In genomic region chr12:29030006-29030405, GRCh38 we compare ENCODE assay signal across 31 cellular contexts.
"Had no signal": no experiment of that assay in that cellular context is flagged by ENCODE, and none has a peak within 500 bp of the region (broad histone marks: within the 10 kb centered on the region; RNA-seq: fewer than 3 reads in every experiment).

No MANE protein-coding gene starts in this region.

- H3K36me3 Mint-ChIP-seq: activated naive CD4-positive, alpha-beta T cell treated with anti-CD3 and anti-CD28 coated beads, Interleukin-2, amount 50 U/mL, for 24 hours; activated naive CD8-positive, alpha-beta T cell treated with anti-CD3 and anti-CD28 coated beads for 36 hours; WTC11 had no signal

- H3K4me1 Mint-ChIP-seq: activated CD4-positive, alpha-beta memory T cell treated with anti-CD3 and anti-CD28 coated beads, Interleukin-2, amount 10 ng/mL, durations not matched to agents 7 days and 5 days; endodermal cell; WTC11 had no signal

- H3K4me3 ChIP-seq: adrenal gland, body of pancreas, cardiac muscle cell, colonic mucosa, dorsolateral prefrontal cortex, esophagus muscularis mucosa had no signal

- H3K4me3 Mint-ChIP-seq: activated CD4-positive, alpha-beta memory T cell treated with anti-CD3 and anti-CD28 coated beads, Interleukin-2, amount 10 ng/mL, durations not matched to agents 7 days and 5 days; activated CD4-positive, alpha-beta T cell treated with anti-CD3 and anti-CD28 coated beads, Interleukin-2, amount 10 ng/mL, durations not matched to agents 7 days and 5 days; activated naive CD4-positive, alpha-beta T cell treated with anti-CD3 and anti-CD28 coated beads for 36 hours; activated naive CD4-positive, alpha-beta T cell treated with anti-CD3 and anti-CD28 coated beads, Interleukin-2, amount 50 U/mL, for 24 hours; activated naive CD8-positive, alpha-beta T cell treated with anti-CD3 and anti-CD28 coated beads for 36 hours; activated naive CD8-positive, alpha-beta T cell treated with anti-CD3 and anti-CD28 coated beads, Interleukin-2, amount 50 U/mL, for 24 hours; activated T-cell treated with anti-CD3 and anti-CD28 coated beads, Interleukin-2, amount 50 U/mL, for 4 hours; dendritic cell treated with granulocyte-macrophage colony-stimulating factor and Interleukin-4, amounts not matched to agents 40 ng/mL and 50 ng/mL, for 4 days; endodermal cell; WTC11 had no signal

- H3K27ac ChIP-seq: adrenal gland, body of pancreas, cardiac muscle cell, colonic mucosa, dorsolateral prefrontal cortex, esophagus muscularis mucosa, VCaP had no signal

- H3K9me3 ChIP-seq: adrenal gland, body of pancreas, colonic mucosa, esophagus muscularis mucosa had no signal

- H3K27ac Mint-ChIP-seq: activated CD4-positive, alpha-beta memory T cell treated with anti-CD3 and anti-CD28 coated beads, Interleukin-2, amount 10 ng/mL, durations not matched to agents 7 days and 5 days; activated CD4-positive, alpha-beta T cell treated with anti-CD3 and anti-CD28 coated beads, Interleukin-2, amount 10 ng/mL, durations not matched to agents 7 days and 5 days; activated naive CD4-positive, alpha-beta T cell treated with anti-CD3 and anti-CD28 coated beads for 36 hours; activated naive CD4-positive, alpha-beta T cell treated with anti-CD3 and anti-CD28 coated beads, Interleukin-2, amount 50 U/mL, for 24 hours; activated naive CD8-positive, alpha-beta T cell treated with anti-CD3 and anti-CD28 coated beads for 36 hours; activated naive CD8-positive, alpha-beta T cell treated with anti-CD3 and anti-CD28 coated beads, Interleukin-2, amount 50 U/mL, for 24 hours; activated T-helper 2 cell treated with anti-CD3 and anti-CD28 coated beads, Interferon-gamma antibody, Interleukin-2, Interleukin-4, amounts not matched to agents 10 μg/mL and 5 μg/mL and 100 μg/mL, durations not matched to agents 14 hours and 24 hours and 36 hours; dendritic cell treated with granulocyte-macrophage colony-stimulating factor and Interleukin-4, amounts not matched to agents 40 ng/mL and 50 ng/mL, for 4 days; endodermal cell; WTC11 had no signal

- DNase-seq: activated CD4-positive, alpha-beta memory T cell treated with anti-CD3 and anti-CD28 coated beads, Interleukin-2, amount 10 ng/mL, durations not matched to agents 7 days and 5 days; activated CD4-positive, alpha-beta T cell treated with anti-CD3 and anti-CD28 coated beads for 1 hour; activated CD4-positive, alpha-beta T cell treated with anti-CD3 and anti-CD28 coated beads for 4 hours; activated CD4-positive, alpha-beta T cell treated with anti-CD3 and anti-CD28 coated beads, Interleukin-2, amount 10 ng/mL, durations not matched to agents 7 days and 5 days; activated CD4-positive, alpha-beta T cell treated with anti-CD3 and anti-CD28 coated beads, Interleukin-2, amount 50 U/mL, for 4 hours; activated CD8-positive, alpha-beta memory T cell treated with anti-CD3 and anti-CD28 coated beads for 24 hours; activated effector memory CD4-positive, alpha-beta T cell treated with anti-CD3 and anti-CD28 coated beads, Interleukin-2, amount 50 U/mL, for 16 hours; activated naive CD4-positive, alpha-beta T cell treated with anti-CD3 and anti-CD28 coated beads for 36 hours; activated naive CD8-positive, alpha-beta T cell treated with anti-CD3 and anti-CD28 coated beads for 36 hours; activated naive CD8-positive, alpha-beta T cell treated with anti-CD3 and anti-CD28 coated beads, Interleukin-2, amount 50 U/mL, for 24 hours; activated T-cell treated with anti-CD3 and anti-CD28 coated beads, Interleukin-2, amount 50 U/mL, for 4 hours; adrenal gland; amygdala; aorta; body of pancreas; central memory CD4-positive, alpha-beta T cell; cerebellar nuclear complex; colonic mucosa; dorsolateral prefrontal cortex; effector memory CD4-positive, alpha-beta T cell; endodermal cell; erythroblast; head of caudate nucleus; T-helper 2 cell had no signal

- H3K36me3 ChIP-seq: adrenal gland, cardiac muscle cell, colonic mucosa, esophagus muscularis mucosa had no signal

- H3K9me3 Mint-ChIP-seq: activated CD4-positive, alpha-beta memory T cell treated with anti-CD3 and anti-CD28 coated beads, Interleukin-2, amount 10 ng/mL, durations not matched to agents 7 days and 5 days; activated CD4-positive, alpha-beta T cell treated with anti-CD3 and anti-CD28 coated beads, Interleukin-2, amount 10 ng/mL, durations not matched to agents 7 days and 5 days; activated naive CD4-positive, alpha-beta T cell treated with anti-CD3 and anti-CD28 coated beads for 36 hours; activated naive CD4-positive, alpha-beta T cell treated with anti-CD3 and anti-CD28 coated beads, Interleukin-2, amount 50 U/mL, for 24 hours; activated T-cell treated with anti-CD3 and anti-CD28 coated beads, Interleukin-2, amount 50 U/mL, for 4 hours; activated T-helper 2 cell treated with anti-CD3 and anti-CD28 coated beads, Interferon-gamma antibody, Interleukin-2, Interleukin-4, amounts not matched to agents 10 μg/mL and 5 μg/mL and 100 μg/mL, durations not matched to agents 14 hours and 24 hours and 36 hours; dendritic cell treated with granulocyte-macrophage colony-stimulating factor and Interleukin-4, amounts not matched to agents 40 ng/mL and 50 ng/mL, for 4 days; endodermal cell; WTC11 had no signal

- H3K4me1 ChIP-seq: adrenal gland, body of pancreas, colonic mucosa had no signal

- H3K27me3 ChIP-seq: adrenal gland, body of pancreas, cardiac muscle cell, colonic mucosa, esophagus muscularis mucosa had no signal

- ATAC-seq: activated naive CD8-positive, alpha-beta T cell treated with anti-CD3 and anti-CD28 coated beads, Interleukin-2, amount 50 U/mL, for 24 hours; activated T-cell treated with anti-CD3 and anti-CD28 coated beads, Interleukin-2, amount 50 U/mL, for 4 hours; body of pancreas; WTC11 had no signal
